In the genomic region with DNA sequence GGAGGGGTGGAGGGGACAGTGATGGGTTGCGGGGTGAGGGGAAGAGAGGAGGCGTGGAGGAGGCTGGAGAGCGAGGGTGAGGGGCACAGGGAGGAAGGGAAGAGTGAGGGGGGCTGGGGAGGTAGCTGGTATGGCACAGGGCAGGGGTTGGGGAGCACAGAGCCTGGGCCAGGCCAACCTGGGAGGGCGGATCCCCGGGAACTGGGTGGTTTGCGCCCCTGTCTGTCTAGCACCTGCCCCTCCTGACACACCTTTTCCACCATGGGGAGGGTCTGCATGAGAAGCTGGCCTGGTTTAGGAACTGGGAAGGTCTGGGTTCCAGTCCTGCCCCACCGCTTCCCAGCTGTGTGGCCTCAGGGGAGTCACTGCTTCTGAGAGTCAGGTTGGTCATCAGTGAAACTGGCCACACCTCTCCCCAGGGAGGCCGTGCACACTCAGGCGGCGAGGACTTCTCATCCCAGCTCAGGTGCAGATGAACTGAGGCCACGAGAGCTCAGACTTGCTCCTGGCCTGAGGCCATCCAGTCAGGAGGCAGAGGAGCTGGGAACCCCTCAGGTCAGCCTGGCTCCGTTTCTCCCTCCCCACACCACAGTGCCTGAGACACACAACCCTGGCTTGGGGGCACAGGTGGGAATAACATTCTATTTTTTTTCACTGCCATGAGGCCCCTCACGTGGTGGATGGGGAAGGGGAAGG, we compare ENCODE assay signal across 19 cellular contexts.
"Had no signal": no experiment of that assay in that cellular context is flagged by ENCODE, and none has a peak within 500 bp of the region (broad histone marks: within the 10 kb centered on the region; RNA-seq: fewer than 3 reads in every experiment).

No MANE protein-coding gene starts in this region.

- ATAC-seq: activated T-helper 17 cell treated with anti-CD3 and anti-CD28 coated beads, Interleukin-2, amount 50 U/mL, for 72 hours; heart right ventricle; naive thymus-derived CD4-positive, alpha-beta T cell; T-cell had no signal

- H3K4me1 ChIP-seq: heart right ventricle, testis had no signal

- H3K27me3 ChIP-seq: testis had no signal

- H3K9me3 ChIP-seq: testis had no signal

- H3K36me3 ChIP-seq: heart right ventricle had no signal

- H3K27ac ChIP-seq: heart right ventricle, testis, WERI-Rb-1 had no signal

- DNase-seq: activated CD8-positive, alpha-beta memory T cell treated with anti-CD3 and anti-CD28 coated beads for 24 hours; activated CD8-positive, alpha-beta memory T cell treated with anti-CD3 and anti-CD28 coated beads, Interleukin-2, amount 50 U/mL, for 4 hours; activated naive CD4-positive, alpha-beta T cell treated with Interleukin-2 at 50 U/mL for 16 hours; activated naive CD8-positive, alpha-beta T cell treated with anti-CD3 and anti-CD28 coated beads for 36 hours; activated T-cell treated with anti-CD3 and anti-CD28 coated beads, Interleukin-2, amount 50 U/mL, for 24 hours; amygdala; cerebellar nuclear complex; foreskin fibroblast; heart right ventricle; naive thymus-derived CD4-positive, alpha-beta T cell; retina; stimulated activated CD4-positive, alpha-beta T cell treated with anti-CD3 and anti-CD28 coated beads, Interleukin-12 subunit alpha, Interleukin-12 subunit beta, amount 100 ng/mL, for 4 hours; stimulated activated CD4-positive, alpha-beta T cell treated with anti-CD3 and anti-CD28 coated beads, Interleukin-1b, Interleukin-23, amount 100 ng/mL, for 48 hours; T-cell; testis; trophoblast cell; WERI-Rb-1 had no signal

- H3K4me3 ChIP-seq: heart right ventricle, lung, testis had no signal
